In the genomic region with DNA sequence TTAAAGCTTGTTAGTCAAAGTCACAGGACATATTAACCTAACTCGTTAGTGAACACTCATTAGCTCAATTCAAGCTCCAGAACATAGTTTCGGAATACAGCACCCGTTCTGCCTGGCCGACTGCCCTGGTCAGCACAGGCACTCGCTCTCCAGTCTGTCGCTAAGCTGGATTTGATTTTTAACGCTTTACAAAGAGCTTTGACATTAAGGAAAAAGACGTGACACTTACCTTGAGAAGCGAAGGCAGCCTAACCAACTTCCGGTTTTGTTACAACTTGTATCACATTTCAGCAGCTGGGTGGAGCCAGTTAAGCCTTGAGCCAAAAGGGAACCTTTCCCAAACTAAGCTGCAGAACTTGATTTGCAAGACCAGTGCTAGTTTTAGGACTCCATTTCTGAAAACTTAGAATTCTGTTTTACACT, we compare ENCODE assay signal across 8 cellular contexts. TPM values are rescaled to one million over a fixed set of nuclear protein-coding genes. Genes with fewer than 3 reads are reported as not detected.
DNase-seq lines count a peak whose midpoint lies in the region; ATAC-seq and TF ChIP-seq lines count a peak whose summit lies in the region.

Gene FRRS1 (minus strand): TSS at position 258 of the 423 bp plus-strand sequence. CDS start 17,867 bp downstream, outside the sequence.

- peak in 1 of 2 donors; percentile 78 for TF ChIP-seq POLR2A in thyroid gland (IDR thresholded peaks at IDR 0.05)

- POLR2A ChIA-PET in WTC11 (lab: Charles Lee): no interaction called here

- intact Hi-C loops in thyroid gland (cut with DNase I): no loop called here

- H3K9me3 ChIP-seq in mesodermal cell (ENCODE audit: control insufficient read depth, low read length) (no peaks in the 10 kb centered on the region), thyroid gland (no peaks in the 10 kb centered on the region)

- peaks cover 34% of the 10 kb centered on the region for H3K4me1 Mint-ChIP-seq in WTC11

- WGBS in mesodermal cell (ENCODE audit: insufficient coverage in 2 of 2), 2 experiments: 15 to 22% methylated on average over 10 of the region's 10 CpGs
- 0% methylated on average over 10 of the region's 10 CpGs for WGBS in thyroid gland, 2 donors

- H3K4me3 ChIP-seq in mesodermal cell (ENCODE audit: extremely low read depth, insufficient read depth, low read length, poor library complexity, severe bottlenecking) (peak within 1 kb of the TSS; percentile 39), thyroid gland (replicated peaks in 1 of 3) (peak within 1 kb of the TSS in 2 of 3 donors; percentile 32 to 39)

- TF ChIP-seq CTCF in WTC11 (IDR thresholded peaks at IDR 0.05): no peak
- no peak for TF ChIP-seq CTCF in thyroid gland (IDR thresholded peaks at IDR 0.05)

- CTCF ChIA-PET in WTC11 (lab: Charles Lee): interaction anchor here (0.7 to 1.4 kb wide), 2 partner anchors 12 to 37 kb away, joined by 3 to 5 read pairs; no protein-coding TSS in a partner anchor

- ATAC-seq in GM19025 (IDR thresholded peaks at IDR 0.05; ENCODE audit: low read depth, unreplicated experiment): peak; percentile 97
- peak; percentile 96 for ATAC-seq in HG03108 (IDR thresholded peaks at IDR 0.05; ENCODE audit: unreplicated experiment)
- peak; percentile 91 for ATAC-seq in WTC11

- peak within 1 kb of the TSS; percentile 85 for H3K4me3 Mint-ChIP-seq in WTC11

- H3K27ac ChIP-seq in mesodermal cell (ENCODE audit: low read depth, low read length, severe bottlenecking) (peak within 1 kb of the TSS; percentile 56), thyroid gland (peak within 1 kb of the TSS; percentile 82 to 87 (median 84))

- H3K36me3 ChIP-seq in mesodermal cell (ENCODE audit: control insufficient read depth, insufficient read depth, low read length) (no peaks in the 10 kb centered on the region), thyroid gland (no peaks in the 10 kb centered on the region)

- H3K4me1 ChIP-seq in mesodermal cell (ENCODE audit: control insufficient read depth, insufficient read depth, low read length, poor library complexity, severe bottlenecking) (peaks cover 1% of the 10 kb centered on the region), thyroid gland (peaks cover 8 to 19% of the 10 kb centered on the region in 2 donors)

- H3K27ac Mint-ChIP-seq in WTC11: peak within 1 kb of the TSS; percentile 89

- no peaks in the 10 kb centered on the region for H3K9me3 Mint-ChIP-seq in WTC11

- DNase-seq in COLO668 (lab: John Stamatoyannopoulos, UW; ENCODE audit: unreplicated experiment) (peak; percentile 53), NCI-H2196 treated with DMSO at 0.1 percent for 48 hours (lab: John Stamatoyannopoulos, UW; ENCODE audit: unreplicated experiment) (peak; percentile 13), WTC11 (ENCODE audit: low spot score) (peak; percentile 48), epidermal melanocyte (ENCODE audit: insufficient read length, low spot score) (peak; percentile 23), thyroid gland (peak; percentile 79 to 81)

- 0 out of 2 replicates have a peak, but pooled peaks cover under 1% of the 10 kb centered on the region for H3K36me3 Mint-ChIP-seq in WTC11

- no peaks in the 10 kb centered on the region for H3K27me3 ChIP-seq in thyroid gland

- peaks cover 18% of the 10 kb centered on the region for H3K27me3 Mint-ChIP-seq in WTC11 (ENCODE audit: low read depth)

TF ChIP-seq in WTC11, 78 proteins besides CTCF, POLR2A, EP300 and RAD21:
- TF ChIP-seq, protein P1, sequence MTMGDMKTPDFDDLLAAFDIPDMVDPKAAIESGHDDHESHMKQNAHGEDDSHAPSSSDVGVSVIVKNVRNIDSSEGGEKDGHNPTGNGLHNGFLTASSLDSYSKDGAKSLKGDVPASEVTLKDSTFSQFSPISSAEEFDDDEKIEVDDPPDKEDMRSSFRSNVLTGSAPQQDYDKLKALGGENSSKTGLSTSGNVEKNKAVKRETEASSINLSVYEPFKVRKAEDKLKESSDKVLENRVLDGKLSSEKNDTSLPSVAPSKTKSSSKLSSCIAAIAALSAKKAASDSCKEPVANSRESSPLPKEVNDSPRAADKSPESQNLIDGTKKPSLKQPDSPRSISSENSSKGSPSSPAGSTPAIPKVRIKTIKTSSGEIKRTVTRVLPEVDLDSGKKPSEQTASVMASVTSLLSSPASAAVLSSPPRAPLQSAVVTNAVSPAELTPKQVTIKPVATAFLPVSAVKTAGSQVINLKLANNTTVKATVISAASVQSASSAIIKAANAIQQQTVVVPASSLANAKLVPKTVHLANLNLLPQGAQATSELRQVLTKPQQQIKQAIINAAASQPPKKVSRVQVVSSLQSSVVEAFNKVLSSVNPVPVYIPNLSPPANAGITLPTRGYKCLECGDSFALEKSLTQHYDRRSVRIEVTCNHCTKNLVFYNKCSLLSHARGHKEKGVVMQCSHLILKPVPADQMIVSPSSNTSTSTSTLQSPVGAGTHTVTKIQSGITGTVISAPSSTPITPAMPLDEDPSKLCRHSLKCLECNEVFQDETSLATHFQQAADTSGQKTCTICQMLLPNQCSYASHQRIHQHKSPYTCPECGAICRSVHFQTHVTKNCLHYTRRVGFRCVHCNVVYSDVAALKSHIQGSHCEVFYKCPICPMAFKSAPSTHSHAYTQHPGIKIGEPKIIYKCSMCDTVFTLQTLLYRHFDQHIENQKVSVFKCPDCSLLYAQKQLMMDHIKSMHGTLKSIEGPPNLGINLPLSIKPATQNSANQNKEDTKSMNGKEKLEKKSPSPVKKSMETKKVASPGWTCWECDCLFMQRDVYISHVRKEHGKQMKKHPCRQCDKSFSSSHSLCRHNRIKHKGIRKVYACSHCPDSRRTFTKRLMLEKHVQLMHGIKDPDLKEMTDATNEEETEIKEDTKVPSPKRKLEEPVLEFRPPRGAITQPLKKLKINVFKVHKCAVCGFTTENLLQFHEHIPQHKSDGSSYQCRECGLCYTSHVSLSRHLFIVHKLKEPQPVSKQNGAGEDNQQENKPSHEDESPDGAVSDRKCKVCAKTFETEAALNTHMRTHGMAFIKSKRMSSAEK (CRISPR knock-in tag; IDR thresholded peaks at IDR 0.05; ENCODE audit: borderline replicate concordance): no peak
- TF ChIP-seq FOXP4 (CRISPR knock-in tag; IDR thresholded peaks at IDR 0.05): peak; percentile 20; the same call in 1 of the 2 replicates

RNA-seq across cellular contexts. Expression of gene FRRS1, which starts in this region (rescaled TPM):
- total RNA-seq in WTC11 (2021) (6.0 to 6.2 TPM (median 6.1 TPM) in 3 replicates), thyroid gland (10 to 100 TPM; 10.4 to 12.9 (median 11.3) TPM)
- polyA plus RNA-seq in mesodermal cell (2013, experiment 1 of 2): 2.9 TPM
- polyA plus RNA-seq in mesodermal cell (2013, experiment 2 of 2): 2.9 TPM

Comparison
In these comparisons a context has a peak if more than half of its experiments do, and no peak if none do; other contexts are left out.
1. Peak in every context shown above with its lines: DNase-seq, ATAC-seq, H3K4me3 ChIP-seq and H3K27ac ChIP-seq.
2. DNase-seq: peak in every context shown above with its lines; median percentile 80 in thyroid gland; 53 in COLO668; 48 in WTC11; 23 in epidermal melanocyte; 13 in NCI-H2196 treated with DMSO at 0.1 percent for 48 hours.